Comparison of ENCODE assay signal across 20 cellular contexts in genomic region chr20:7790189-7790588, GRCh38.
DNase-seq lines count a peak whose midpoint lies in the region; ATAC-seq and TF ChIP-seq lines count a peak whose summit lies in the region.
"Had no signal": no experiment of that assay in that cellular context is flagged by ENCODE, and none has a peak within 500 bp of the region (broad histone marks: within the 10 kb centered on the region; RNA-seq: fewer than 3 reads in every experiment).

No MANE protein-coding gene starts in this region.

- no peaks in the 10 kb centered on the region for H3K9me3 ChIP-seq in mammary epithelial cell (replicated peaks; ENCODE audit: insufficient read depth, low read length)
- H3K9me3 ChIP-seq in trophoblast cell (ENCODE audit: insufficient read depth, low read depth, low read length), result no peaks in the 10 kb centered on the region
- no peaks in the 10 kb centered on the region for H3K9me3 ChIP-seq in suprapubic skin
- H3K9me3 ChIP-seq: BLaER1 treated with 17β-estradiol and CSF1 and Interleukin-3, amounts not matched to agents 10 nM and 100 nM had no signal

- DNase-seq in G401 (ENCODE audit: low spot score) (peak; percentile 53), NCI-H2196 (lab: John Stamatoyannopoulos, UW; ENCODE audit: unreplicated experiment) (peak; percentile 62), mammary epithelial cell (peak; percentile 68), kidney glomerular epithelial cell (lab: John Stamatoyannopoulos, UW) (peak; percentile 4), trophoblast cell (no peak), suprapubic skin (ENCODE audit: low spot score in 2 of 2) (no peak), iPS-NIHi11 (ENCODE audit: low spot score) (no peak)
- DNase-seq: activated CD4-positive, CD25-positive, alpha-beta regulatory T cell treated with anti-CD3 and anti-CD28 coated beads, Interleukin-2, amount 50 U/mL, for 72 hours; activated effector memory CD4-positive, alpha-beta T cell treated with anti-CD3 and anti-CD28 coated beads, Interleukin-2, amount 50 U/mL, for 16 hours; amygdala; DMS 273 treated with DMSO at 0.1 percent for 48 hours; KG1; NCI-H1436; NCI-H345; NK-92 treated with Interleukin-12 subunit alpha and Interleukin-12 subunit beta, amount 100 ng/mL, for 24 hours; SHP77 treated with DMSO at 0.1 percent for 48 hours; stimulated activated CD4-positive, alpha-beta T cell treated with anti-CD3 and anti-CD28 coated beads, Interleukin-4, amount 100 ng/mL, for 24 hours; stimulated activated CD8-positive, alpha-beta memory T cell treated with anti-CD3 and anti-CD28 coated beads, Interleukin-4, amount 100 ng/mL, for 48 hours had no signal

- H3K4ac ChIP-seq in trophoblast cell (ENCODE audit: low read depth, low read length), result no peak overlapping the region

- no peak overlapping the region for H3K23ac ChIP-seq in trophoblast cell (ENCODE audit: low read length)

- H2AFZ ChIP-seq in mammary epithelial cell (ENCODE audit: low read depth, low read length) (peak overlapping the region; percentile 0), trophoblast cell (ENCODE audit: insufficient read depth, low read length, poor library complexity) (no peak overlapping the region)

- dilution Hi-C loops in mammary epithelial cell (cut with HindIII; ENCODE audit: low sequenced_read_pairs), result no loop called here

- H2BK12ac ChIP-seq in trophoblast cell (ENCODE audit: low read length), result no peak overlapping the region

- H3K27me3 ChIP-seq in mammary epithelial cell (ENCODE audit: insufficient read depth, low read length) (no peaks in the 10 kb centered on the region), trophoblast cell (ENCODE audit: insufficient read depth, low read length) (no peaks in the 10 kb centered on the region), suprapubic skin (no peaks in the 10 kb centered on the region)
- H3K27me3 ChIP-seq: BLaER1 treated with 17β-estradiol and CSF1 and Interleukin-3, amounts not matched to agents 10 nM and 100 nM had no signal

- no peaks in the 10 kb centered on the region for H3K79me1 ChIP-seq in trophoblast cell (ENCODE audit: low read length)

- no peak overlapping the region for H4K8ac ChIP-seq in trophoblast cell (ENCODE audit: low read depth, low read length)

- no peak overlapping the region for H3K9ac ChIP-seq in mammary epithelial cell (ENCODE audit: insufficient read depth, low read length)
- H3K9ac ChIP-seq in trophoblast cell (ENCODE audit: low read length), result no peak overlapping the region
- H3K9ac ChIP-seq: BLaER1 treated with 17β-estradiol and CSF1 and Interleukin-3, amounts not matched to agents 10 nM and 100 nM had no signal

- H3K4me2 ChIP-seq in mammary epithelial cell (ENCODE audit: insufficient read depth, low read depth, low read length) (no peak overlapping the region), trophoblast cell (ENCODE audit: low read length) (no peak overlapping the region)
- H3K4me2 ChIP-seq: BLaER1 treated with 17β-estradiol and CSF1 and Interleukin-3, amounts not matched to agents 10 nM and 100 nM had no signal

- no peak overlapping the region for H2BK5ac ChIP-seq in trophoblast cell (ENCODE audit: low read depth, low read length, poor library complexity)

- H3K79me2 ChIP-seq in mammary epithelial cell (ENCODE audit: insufficient read depth, low read length), result no peaks in the 10 kb centered on the region
- no peaks in the 10 kb centered on the region for H3K79me2 ChIP-seq in trophoblast cell (ENCODE audit: control insufficient read depth, insufficient read depth, low read length, poor library complexity)

- WGBS in mammary epithelial cell (ENCODE audit: low coverage, missing lambda C conversion rate), result 32% methylated on average over 2 of the region's 2 CpGs
- WGBS in trophoblast cell (ENCODE audit: extremely low coverage, insufficient coverage, insufficient read length), result no CpG with 5 or more reads among the region's 2 CpGs
- 76% methylated on average over 2 of the region's 2 CpGs for WGBS in suprapubic skin

- H3K27ac ChIP-seq in mammary epithelial cell (ENCODE audit: insufficient read depth, low read depth, low read length) (no peak overlapping the region), trophoblast cell (ENCODE audit: low read depth, low read length) (no peak overlapping the region), suprapubic skin (no peak overlapping the region)
- H3K27ac ChIP-seq: BLaER1 treated with 17β-estradiol and CSF1 and Interleukin-3, amounts not matched to agents 10 nM and 100 nM had no signal

- no peaks in the 10 kb centered on the region for H4K20me1 ChIP-seq in mammary epithelial cell (ENCODE audit: insufficient read depth, low read length)
- H4K20me1 ChIP-seq: BLaER1 treated with 17β-estradiol and CSF1 and Interleukin-3, amounts not matched to agents 10 nM and 100 nM had no signal

- H3K4me1 ChIP-seq in mammary epithelial cell (ENCODE audit: insufficient read depth, low read length) (peaks cover 14% of the 10 kb centered on the region), trophoblast cell (ENCODE audit: control insufficient read depth in 1 of 2, insufficient read depth in 2 of 2, low read length in 2 of 2) (no peaks in the 10 kb centered on the region), suprapubic skin (no peaks in the 10 kb centered on the region)
- H3K4me1 ChIP-seq: BLaER1 treated with 17β-estradiol and CSF1 and Interleukin-3, amounts not matched to agents 10 nM and 100 nM had no signal

- TF ChIP-seq EP300 in suprapubic skin (IDR thresholded peaks at IDR 0.05), result no peak

- no peak overlapping the region for H3K14ac ChIP-seq in trophoblast cell (ENCODE audit: low read length)

- no peaks in the 10 kb centered on the region for H3K36me3 ChIP-seq in mammary epithelial cell (ENCODE audit: insufficient read depth, low read length)
- no peaks in the 10 kb centered on the region for H3K36me3 ChIP-seq in trophoblast cell (ENCODE audit: control insufficient read depth in 1 of 2, insufficient read depth in 2 of 2, low read length in 2 of 2)
- H3K36me3 ChIP-seq in suprapubic skin, result no peaks in the 10 kb centered on the region
- H3K36me3 ChIP-seq: BLaER1 treated with 17β-estradiol and CSF1 and Interleukin-3, amounts not matched to agents 10 nM and 100 nM had no signal

- no peak overlapping the region for H3K4me3 ChIP-seq in mammary epithelial cell (replicated peaks in 1 of 3; ENCODE audit: insufficient read depth in 1 of 3, low read depth in 2 of 3, low read length in 3 of 3)
- H3K4me3 ChIP-seq in trophoblast cell (ENCODE audit: low read depth, low read length), result no peak overlapping the region
- H3K4me3 ChIP-seq in suprapubic skin, result no peak overlapping the region
- H3K4me3 ChIP-seq: BLaER1 treated with 17β-estradiol and CSF1 and Interleukin-3, amounts not matched to agents 10 nM and 100 nM had no signal

- in situ Hi-C loops in G401 (cut with HindIII; ENCODE audit: low sequenced_read_pairs) (loop anchor here (5.0 kb wide), 1 partner anchor 52 kb away; no protein-coding TSS in a partner anchor), mammary epithelial cell (cut with MboI; ENCODE audit: low sequenced_read_pairs in 2 of 2) (no loop called here)

- H2AK5ac ChIP-seq in trophoblast cell (ENCODE audit: low read length), result no peak overlapping the region

- no peak overlapping the region for H4K12ac ChIP-seq in trophoblast cell (ENCODE audit: low read depth, low read length)

- TF ChIP-seq CTCF in mammary epithelial cell (conservative IDR thresholded peaks at IDR 0.05 in 1 of 2, IDR thresholded peaks at IDR 0.05 in 1 of 2; ENCODE audit: extremely low read depth in 1 of 2, insufficient read depth in 1 of 2, low read depth in 1 of 2, low read length in 2 of 2), result no peak
- TF ChIP-seq CTCF in suprapubic skin (IDR thresholded peaks at IDR 0.05), result no peak

- ATAC-seq in GM18909 (IDR thresholded peaks at IDR 0.05; ENCODE audit: poor library complexity, unreplicated experiment), result no peak

- no peak for TF ChIP-seq POLR2A in suprapubic skin (IDR thresholded peaks at IDR 0.05)

- CTCF ChIA-PET in mammary epithelial cell (lab: Charles Lee; ENCODE audit: low non-redundant PET), result interaction anchor here (0.6 kb wide), 1 partner anchor 187 kb away, joined by 5 read pairs; no protein-coding TSS in a partner anchor

- H3K18ac ChIP-seq in trophoblast cell (ENCODE audit: low read length), result no peak overlapping the region

- no TSS peak for BruUV-seq in mammary epithelial cell (replicated peaks; lab: Mats Ljungman, UMichigan)

- no peak overlapping the region for H4K91ac ChIP-seq in trophoblast cell (ENCODE audit: low read depth, low read length)

- intact Hi-C loops in mammary epithelial cell (cut with micrococcal nuclease), result no loop called here

- H2BK120ac ChIP-seq in trophoblast cell (ENCODE audit: insufficient read depth, low read length, poor library complexity), result no peak overlapping the region

Comparison
In these comparisons a context has a peak if more than half of its experiments do, and no peak if none do; other contexts are left out.
1. DNase-seq: peak in G401 (single experiment), NCI-H2196 (single experiment), mammary epithelial cell (single experiment) and kidney glomerular epithelial cell (single experiment); none in trophoblast cell (0 of 2), suprapubic skin (0 of 2) and iPS-NIHi11 (single experiment).